10 cellular contexts compared by ENCODE assay signal in the genomic region with DNA sequence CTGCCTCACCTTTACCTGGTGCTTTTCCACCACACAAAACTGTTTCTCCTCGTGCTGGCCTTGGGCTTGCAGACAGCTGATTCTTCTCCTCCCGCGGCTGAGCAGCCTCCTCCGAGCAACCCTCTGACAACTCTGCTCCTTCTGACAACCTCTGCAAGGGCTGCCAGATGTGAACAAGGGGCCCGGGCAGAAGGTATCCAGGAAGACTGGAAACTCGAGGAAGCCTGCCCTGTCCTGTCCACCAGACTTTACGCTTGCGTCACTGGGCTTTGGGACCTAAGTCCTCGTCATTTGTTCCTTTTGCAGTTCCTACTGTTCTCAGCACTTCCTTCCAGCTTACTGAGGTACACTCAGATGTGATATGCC.
A peak's percentile ranks its signal among the peaks of the same experiment; 100 is the strongest.
DNase-seq lines count a peak whose midpoint lies in the region; ATAC-seq, FAIRE-seq and TF ChIP-seq lines count a peak whose summit lies in the region.
"Had no signal": no experiment of that assay in that cellular context is flagged by ENCODE, and none has a peak within 500 bp of the region (broad histone marks: within the 10 kb centered on the region; RNA-seq: fewer than 3 reads in every experiment).

No MANE protein-coding gene starts in this region.

- no peak for FAIRE-seq in H54 (lab: Jason Lieb, UNC)

- H3K4me3 ChIP-seq in SJCRH30 (no peak overlapping the region), gastroesophageal sphincter (peak overlapping the region in 1 of 2 donors; percentile 1), transverse colon (no peak overlapping the region)

- WGBS in gastroesophageal sphincter (ENCODE audit: low coverage in 1 of 2), 2 donors = 0 to 20% methylated on average over 1 to 7 of the region's 9 CpGs
- 64 to 71% methylated on average over 3 to 9 of the region's 9 CpGs for WGBS in transverse colon (ENCODE audit: low coverage in 1 of 2), 2 donors

- TF ChIP-seq POLR2A in gastroesophageal sphincter (IDR thresholded peaks at IDR 0.05) (no peak), transverse colon (IDR thresholded peaks at IDR 0.05) (no peak), H54 (IDR thresholded peaks at IDR 0.05; ENCODE audit: low read depth, low read length) (no peak)

- H3K27ac Mint-ChIP-seq in nephron = peak overlapping the region; percentile 77 to 91 (median 84)
- H3K27ac Mint-ChIP-seq: activated CD8-positive, alpha-beta T cell treated with anti-CD3 and anti-CD28 coated beads, Interleukin-2, amount 10 ng/mL, durations not matched to agents 7 days and 5 days had no signal

- H3K27me3 ChIP-seq in SJCRH30 (no peaks in the 10 kb centered on the region), gastroesophageal sphincter (no peaks in the 10 kb centered on the region), transverse colon (no peaks in the 10 kb centered on the region)

- intact Hi-C loops in transverse colon (cut with DNase I; ENCODE audit: low total_unique reads) (no loop called here), posterior cingulate gyrus (cut with DNase I) (no loop called here)

- H3K36me3 Mint-ChIP-seq in nephron (ENCODE audit: low read depth) = no peaks in the 10 kb centered on the region

- ATAC-seq in gastroesophageal sphincter = peak; percentile 32
- ATAC-seq: activated CD8-positive, alpha-beta T cell treated with anti-CD3 and anti-CD28 coated beads, Interleukin-2, amount 10 ng/mL, durations not matched to agents 7 days and 5 days had no signal

- H3K9me3 Mint-ChIP-seq in nephron = no peaks in the 10 kb centered on the region

- H3K4me1 Mint-ChIP-seq in nephron = peaks cover 74% of the 10 kb centered on the region

- no peaks in the 10 kb centered on the region for H3K36me3 ChIP-seq in SJCRH30
- no peaks in the 10 kb centered on the region for H3K36me3 ChIP-seq in gastroesophageal sphincter
- no peaks in the 10 kb centered on the region for H3K36me3 ChIP-seq in transverse colon

- peaks cover 25% of the 10 kb centered on the region for H3K4me1 ChIP-seq in SJCRH30
- H3K4me1 ChIP-seq in gastroesophageal sphincter = peaks cover 7 to 99% (median 39%) of the 10 kb centered on the region in 3 donors
- H3K4me1 ChIP-seq in transverse colon = peaks cover 0 to 15% (median 0%) of the 10 kb centered on the region in 4 donors

- peak overlapping the region in 1 of 3 experiments; percentile 45 for H3K4me3 Mint-ChIP-seq in nephron
- H3K4me3 Mint-ChIP-seq: activated CD8-positive, alpha-beta T cell treated with anti-CD3 and anti-CD28 coated beads, Interleukin-2, amount 10 ng/mL, durations not matched to agents 7 days and 5 days had no signal

- TF ChIP-seq CTCF in gastroesophageal sphincter (IDR thresholded peaks at IDR 0.05) (no peak), nephron (IDR thresholded peaks at IDR 0.05; ENCODE audit: unreplicated experiment in 3 of 3) (no peak), transverse colon (IDR thresholded peaks at IDR 0.05) (no peak)

- TF ChIP-seq EP300 in gastroesophageal sphincter (IDR thresholded peaks at IDR 0.05) (no peak), transverse colon (IDR thresholded peaks at IDR 0.05; ENCODE audit: low read depth) (no peak)

- peaks cover 4% of the 10 kb centered on the region for H3K27me3 Mint-ChIP-seq in nephron (ENCODE audit: low read depth)

- H3K27ac ChIP-seq in SJCRH30 = peak overlapping the region; percentile 34; the same call in 1 of the 2 replicates
- H3K27ac ChIP-seq in gastroesophageal sphincter = peak overlapping the region; percentile 25 to 83 (median 81)
- H3K27ac ChIP-seq in transverse colon = peak overlapping the region; percentile 51 to 73 (median 60)

- H3K9me3 ChIP-seq in SJCRH30 (replicated peaks) (no peaks in the 10 kb centered on the region), gastroesophageal sphincter (no peaks in the 10 kb centered on the region), transverse colon (no peaks in the 10 kb centered on the region)
- H3K9me3 ChIP-seq: SK-N-SH had no signal

- DNase-seq in SJCRH30 (no peak), transverse colon (no peak), H54 (ENCODE audit: insufficient read length, low spot score) (no peak), islet precursor cell (no peak), NCI-H1694 (lab: John Stamatoyannopoulos, UW) (no peak), posterior cingulate gyrus (no peak)
- DNase-seq: activated CD8-positive, alpha-beta T cell treated with anti-CD3 and anti-CD28 coated beads, Interleukin-2, amount 10 ng/mL, durations not matched to agents 7 days and 5 days; SK-N-SH had no signal

- in situ Hi-C loops in transverse colon (cut with MboI; ENCODE audit: low pct_ligation_motif_present in 1 of 4, low pct_unique_long_range_greater_than_20kb in 1 of 4, low sequenced_read_pairs in 3 of 4) = no loop called here
